Comparison of ENCODE assay signal across 8 cellular contexts in genomic region chr22:38310518-38311330, GRCh38. TPM values are rescaled to one million over a fixed set of nuclear protein-coding genes. Genes with fewer than 3 reads are reported as not detected.
A peak's percentile ranks its signal among the peaks of the same experiment; 100 is the strongest.
DNase-seq lines count a peak whose midpoint lies in the region; ATAC-seq and TF ChIP-seq lines count a peak whose summit lies in the region.

No MANE protein-coding gene starts in this region.

- TF ChIP-seq CTCF in GM23338 (conservative IDR thresholded peaks at IDR 0.05; ENCODE audit: low read depth in 2 of 2) (no peak), heart left ventricle (IDR thresholded peaks at IDR 0.05) (no peak)

- H3K4me1 Mint-ChIP-seq in GM23338: peaks cover 79% of the 10 kb centered on the region
- peaks cover 61% of the 10 kb centered on the region for H3K4me1 Mint-ChIP-seq in activated T-helper 17 cell treated with anti-CD3 and anti-CD28 coated beads, Interleukin-2, amount 50 U/mL, for 72 hours

- no peak overlapping the region; the same call in 2 of the 3 replicates for H3K4me3 Mint-ChIP-seq in GM23338
- H3K4me3 Mint-ChIP-seq in activated T-helper 17 cell treated with anti-CD3 and anti-CD28 coated beads, Interleukin-2, amount 50 U/mL, for 72 hours: peak overlapping the region; percentile 85

- intact Hi-C loops in heart left ventricle (cut with DNase I): loop anchor here in 5 of 10 donors (5.0 kb wide), 3 partner anchors 38 to 87 kb away; partner anchors contain the start of gene TMEM184B (in 4 of the 5)

- H3K4me3 ChIP-seq in GM23338: no peak overlapping the region
- H3K4me3 ChIP-seq in heart left ventricle: peak overlapping the region in 2 of 12 donors; percentile 8 to 28
- H3K4me3 ChIP-seq in skin epidermis: no peak overlapping the region

- peak overlapping the region; percentile 84 for H3K27ac Mint-ChIP-seq in GM23338
- H3K27ac Mint-ChIP-seq in activated T-helper 17 cell treated with anti-CD3 and anti-CD28 coated beads, Interleukin-2, amount 50 U/mL, for 72 hours: peak overlapping the region; percentile 92

- no peak for ATAC-seq in GM23338
- no peak for ATAC-seq in activated T-helper 17 cell treated with anti-CD3 and anti-CD28 coated beads, Interleukin-2, amount 50 U/mL, for 72 hours (replicated peaks)
- peak in 2 of 4 donors; percentile 8 to 23 for ATAC-seq in heart left ventricle

- H3K27me3 Mint-ChIP-seq in GM23338 (ENCODE audit: insufficient read depth, low read depth, poor library complexity): peaks cover 17% of the 10 kb centered on the region
- H3K27me3 Mint-ChIP-seq in activated T-helper 17 cell treated with anti-CD3 and anti-CD28 coated beads, Interleukin-2, amount 50 U/mL, for 72 hours: no peaks in the 10 kb centered on the region

- H3K9me2 ChIP-seq in GM23338 (ENCODE audit: insufficient read depth): no peaks in the 10 kb centered on the region

- peaks cover 45% of the 10 kb centered on the region for H3F3A ChIP-seq in GM23338 (replicated peaks; ENCODE audit: low read depth)

- H3K27me3 ChIP-seq in GM23338 (ENCODE audit: insufficient read depth) (no peaks in the 10 kb centered on the region), heart left ventricle (no peaks in the 10 kb centered on the region)

- no peaks in the 10 kb centered on the region for H3K9me3 ChIP-seq in heart left ventricle

- WGBS in heart left ventricle, 4 donors: 54 to 67% (median 60%) methylated on average over 15 to 18 of the region's 18 CpGs

- peak overlapping the region; percentile 32; the same call in 1 of the 2 replicates for H3K4me2 ChIP-seq in GM23338

- DNase-seq in GM23338 (ENCODE audit: low spot score): no peak
- peak in 1 of 5 donors; percentile 59 for DNase-seq in heart left ventricle
- no peak for DNase-seq in OCI-M1 (lab: John Stamatoyannopoulos, UW)
- no peak for DNase-seq in H4 (ENCODE audit: low spot score)
- no peak for DNase-seq in mucosa of gallbladder (ENCODE audit: low spot score)
- DNase-seq in activated gamma-delta T cell treated with Interleukin-2 at 50 U/mL for 16 hours: no peak

- H3K9me3 Mint-ChIP-seq in GM23338: peaks cover 3% of the 10 kb centered on the region; the same call in 2 of the 3 replicates
- no peaks in the 10 kb centered on the region for H3K9me3 Mint-ChIP-seq in activated T-helper 17 cell treated with anti-CD3 and anti-CD28 coated beads, Interleukin-2, amount 50 U/mL, for 72 hours

- peak overlapping the region; percentile 84; the same call in 1 of the 2 replicates for H3K27ac ChIP-seq in GM23338 (ENCODE audit: low read depth)
- peak overlapping the region; percentile 14 to 100 (median 98) for H3K27ac ChIP-seq in heart left ventricle
- peak overlapping the region in 16 of 21 experiments; percentile 2 to 100 (median 37) for H3K27ac ChIP-seq in skin epidermis

- H3K36me3 Mint-ChIP-seq in GM23338 (ENCODE audit: low read depth): peaks cover 63% of the 10 kb centered on the region
- peaks cover 74% of the 10 kb centered on the region for H3K36me3 Mint-ChIP-seq in activated T-helper 17 cell treated with anti-CD3 and anti-CD28 coated beads, Interleukin-2, amount 50 U/mL, for 72 hours (ENCODE audit: low read depth)

- H3K36me3 ChIP-seq in GM23338 (ENCODE audit: insufficient read depth): peaks cover 39% of the 10 kb centered on the region
- peaks cover 0 to 48% (median 38%) of the 10 kb centered on the region in 9 donors for H3K36me3 ChIP-seq in heart left ventricle

- no peak for TF ChIP-seq POLR2A in heart left ventricle (IDR thresholded peaks at IDR 0.05)

- H3K4me1 ChIP-seq in GM23338 (ENCODE audit: insufficient read depth) (peaks cover 80% of the 10 kb centered on the region), heart left ventricle (peaks cover 26 to 100% (median 94%) of the 10 kb centered on the region in 12 donors)

- H3K79me2 ChIP-seq in GM23338 (replicated peaks; ENCODE audit: insufficient read depth): peaks cover 100% of the 10 kb centered on the region

- H4K20me1 ChIP-seq in GM23338 (replicated peaks; ENCODE audit: insufficient read depth): peaks cover 97% of the 10 kb centered on the region

- no peak overlapping the region for H2AFZ ChIP-seq in GM23338

TF ChIP-seq in GM23338, 12 proteins besides CTCF, POLR2A, EP300 and RAD21 (continues in another document):
- TF ChIP-seq ETS1 (IDR thresholded peaks at IDR 0.05) (no peak), ZNF114 (CRISPR knock-in tag; IDR thresholded peaks at IDR 0.05) (no peak), CREB1 (CRISPR knock-in tag; IDR thresholded peaks at IDR 0.05; ENCODE audit: low read depth) (no peak), EZH2phosphoT487 (IDR thresholded peaks at IDR 0.05; ENCODE audit: unreplicated experiment) (no peak), POLR2AphosphoS5 (IDR thresholded peaks at IDR 0.05; ENCODE audit: low read depth) (no peak; the same call in 1 of the 2 replicates)

RNA-seq across cellular contexts. Expression of gene CSNK1E, which starts 6.5 kb away (rescaled TPM):
- 233 and 259 TPM in 2 replicates for total RNA-seq in GM23338 (2014; rRNA removed; shearing (Covaris generic))
- polyA plus RNA-seq in GM23338 (2016; fragmentation: Nextera tagmentation; extraction: Ambion mirVana): 180 and 189 TPM in 2 replicates
- total RNA-seq in activated T-helper 17 cell treated with anti-CD3 and anti-CD28 coated beads, Interleukin-2, amount 50 U/mL, for 72 hours: 100 to 1,000 TPM; 123 to 132 TPM
- total RNA-seq in heart left ventricle: 100 to 1,000 TPM in 1 of 9 donors, 10 to 100 TPM in 8; 59.7 to 117 (median 72.6) TPM
- 100 to 1,000 TPM in 1 of 2 donors, 10 to 100 TPM in 1; 64.8 to 125 TPM for polyA plus RNA-seq in heart left ventricle
- 87.4 and 95.4 TPM in 2 replicates for total RNA-seq in H4 (2014; rRNA removed; shearing (Covaris generic))
- total RNA-seq in mucosa of gallbladder: 131 TPM

RNA-seq across cellular contexts. Expression of gene TMEM184B, which starts 37.9 kb away (rescaled TPM):
- 76.5 and 95.1 TPM in 2 replicates for total RNA-seq in GM23338 (2014; rRNA removed; shearing (Covaris generic))
- 40.7 and 42.2 TPM in 2 replicates for polyA plus RNA-seq in GM23338 (2016; fragmentation: Nextera tagmentation; extraction: Ambion mirVana)
- 10 to 100 TPM; 31.5 to 36.5 TPM for total RNA-seq in activated T-helper 17 cell treated with anti-CD3 and anti-CD28 coated beads, Interleukin-2, amount 50 U/mL, for 72 hours
- 100 to 1,000 TPM in 1 of 9 donors, 10 to 100 TPM in 8; 37.6 to 103 (median 47.0) TPM for total RNA-seq in heart left ventricle
- polyA plus RNA-seq in heart left ventricle: 10 to 100 TPM; 19.5 to 54.4 TPM
- total RNA-seq in H4 (2014; rRNA removed; shearing (Covaris generic)): 46.6 and 62.1 TPM in 2 replicates
- 108 TPM for total RNA-seq in mucosa of gallbladder

Comparison
In these comparisons a context has a peak if more than half of its experiments do, and no peak if none do; other contexts are left out.
1. H3K27ac ChIP-seq: peak in every context shown above with its lines; median percentile 98 in heart left ventricle; 84 in GM23338; 37 in skin epidermis.